In the genomic region with DNA sequence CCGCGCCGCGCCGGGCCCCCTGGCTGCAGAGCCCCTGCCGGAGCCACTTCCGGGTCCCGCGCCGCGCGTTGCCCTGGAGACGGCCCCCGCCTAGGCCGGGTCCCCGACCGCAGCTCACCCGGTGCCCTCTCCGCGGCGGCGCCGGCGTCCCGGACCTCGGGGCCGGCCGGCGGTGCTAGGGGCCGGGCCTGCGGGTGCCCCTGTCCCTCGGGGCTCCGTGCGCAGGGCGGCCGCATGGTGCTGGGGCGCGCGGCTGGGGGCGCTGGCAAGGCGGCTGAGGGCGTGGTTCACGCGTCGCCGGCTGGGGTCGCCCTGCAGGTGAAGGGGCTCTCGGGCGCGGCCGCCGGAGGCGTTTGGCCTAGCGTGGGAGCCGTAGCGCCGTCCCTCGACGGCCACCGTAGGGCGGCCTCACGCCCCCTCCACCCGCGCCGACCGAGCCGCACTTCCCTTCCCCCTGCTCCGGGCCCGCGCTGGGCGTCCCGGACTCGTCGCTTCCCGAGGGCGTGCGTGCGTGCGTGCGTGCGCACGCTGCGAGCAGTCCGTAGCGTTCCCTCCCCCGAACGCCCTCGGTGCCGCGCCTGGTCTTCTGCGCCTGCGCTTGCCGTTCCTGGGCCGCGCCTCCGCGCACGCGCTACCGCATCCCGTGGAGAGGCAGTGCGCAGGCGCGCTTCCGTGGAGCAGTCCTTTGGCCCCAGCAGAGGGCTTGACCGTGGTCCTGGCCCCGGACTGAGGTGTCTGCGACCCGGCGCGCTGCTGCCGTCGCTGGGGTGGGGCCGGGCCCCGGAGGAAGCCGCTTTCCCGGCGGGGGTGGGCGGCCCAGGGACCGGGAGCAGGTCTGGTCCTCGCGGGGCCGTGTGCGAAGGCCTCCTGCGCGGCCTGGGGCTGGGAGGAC, we compare ENCODE assay signal across 8 cellular contexts. TPM values are rescaled to one million over a fixed set of nuclear protein-coding genes. Genes with fewer than 3 reads are reported as not detected.
DNase-seq lines count a peak whose midpoint lies in the region; ATAC-seq and TF ChIP-seq lines count a peak whose summit lies in the region.

A gene with protein sequence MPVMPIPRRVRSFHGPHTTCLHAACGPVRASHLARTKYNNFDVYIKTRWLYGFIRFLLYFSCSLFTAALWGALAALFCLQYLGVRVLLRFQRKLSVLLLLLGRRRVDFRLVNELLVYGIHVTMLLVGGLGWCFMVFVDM (minus strand): TSS at position 509 of the 892 bp plus-strand sequence. CDS start 1,975 bp downstream, outside the sequence.

- H3K9me2 ChIP-seq in PC-3 (replicated peaks; ENCODE audit: low read length) = no peaks in the 10 kb centered on the region

- H3K79me2 ChIP-seq in PC-3 (ENCODE audit: low read length) = peaks cover 21% of the 10 kb centered on the region

- peak within 1 kb of the TSS; percentile 67 for H3K4me3 ChIP-seq in Jurkat, Clone E6-1 (ENCODE audit: low read length)
- peak within 1 kb of the TSS; percentile 81 for H3K4me3 ChIP-seq in PC-3 (ENCODE audit: low read length)
- peak within 1 kb of the TSS; percentile 85 for H3K4me3 ChIP-seq in epithelial cell of proximal tubule (ENCODE audit: low read depth, low read length)

- H4K20me1 ChIP-seq in PC-3 (ENCODE audit: low read length) = no peaks in the 10 kb centered on the region

- H3K9ac ChIP-seq in PC-3 (ENCODE audit: low read length) = peak within 1 kb of the TSS; percentile 98

- peak within 1 kb of the TSS; percentile 64 for H2AFZ ChIP-seq in PC-3 (ENCODE audit: low read length)

- H3K4me2 ChIP-seq in PC-3 (ENCODE audit: low read length) = peak within 1 kb of the TSS; percentile 87

- H3K36me3 ChIP-seq in PC-3 (ENCODE audit: low read depth, low read length) = no peaks in the 10 kb centered on the region

- no peaks in the 10 kb centered on the region for H3F3A ChIP-seq in PC-3 (ENCODE audit: low read length, unreplicated experiment)

- H3K4me1 ChIP-seq in PC-3 (ENCODE audit: insufficient read depth, low read length) = peaks cover 7% of the 10 kb centered on the region; the same call in 1 of the 2 replicates

- no peaks in the 10 kb centered on the region for H3K9me3 ChIP-seq in PC-3 (ENCODE audit: low read length)

- ATAC-seq in GM21619 (IDR thresholded peaks at IDR 0.05; ENCODE audit: unreplicated experiment) (peak; percentile 60), PC-3 (peak; percentile 86)

- TF ChIP-seq CTCF in PC-3 (conservative IDR thresholded peaks at IDR 0.05; ENCODE audit: low read depth, low read length) (no peak), epithelial cell of proximal tubule (conservative IDR thresholded peaks at IDR 0.05; ENCODE audit: low read depth, low read length) (no peak)

- intact Hi-C loops in PC-3 (cut with micrococcal nuclease) = no loop called here

- POLR2A ChIA-PET in PC-3 (lab: Charles Lee; ENCODE audit: unreplicated experiment) = no interaction called here

- DNase-seq in DMS53 (lab: John Stamatoyannopoulos, UW) (peak; percentile 99), PC-3 (peak; percentile 95), activated T-cell treated with anti-CD3 and anti-CD28 coated beads for 48 hours (ENCODE audit: low read depth) (peak; percentile 98), epithelial cell of proximal tubule (ENCODE audit: low read depth) (peak; percentile 38), mucosa of gallbladder (ENCODE audit: low spot score) (peak; percentile 96)
- DNase-seq in Jurkat, Clone E6-1 (ENCODE audit: low read depth, low spot score) = peak; percentile 94
- DNase-seq in stimulated activated CD8-positive, alpha-beta memory T cell treated with anti-CD3 and anti-CD28 coated beads, Interleukin-4, amount 100 ng/mL, for 24 hours (ENCODE audit: low read depth) = peak; percentile 94

- H3K27ac ChIP-seq in PC-3 (ENCODE audit: low read length) = peak within 1 kb of the TSS; percentile 49

- no TSS peak for BruUV-seq in PC-3 (replicated peaks; lab: Mats Ljungman, UMichigan)

- CTCF ChIA-PET in PC-3 (lab: Charles Lee) = no interaction called here

- H3K27me3 ChIP-seq in PC-3 (ENCODE audit: low read length) = no peaks in the 10 kb centered on the region

RNA-seq across cellular contexts. Expression of the gene that starts here (rescaled TPM):
- polyA plus RNA-seq in Jurkat, Clone E6-1 (2012; ENCODE audit: insufficient read depth, insufficient read length) = 20.9 TPM
- total RNA-seq in PC-3 (2014; rRNA removed) (62.3 and 64.7 TPM in 2 replicates), epithelial cell of proximal tubule (37.5 and 51.7 TPM in 2 replicates), mucosa of gallbladder (40.6 TPM)

Comparison
In these comparisons a context has a peak if more than half of its experiments do, and no peak if none do; other contexts are left out.
1. Peak in every context shown above with its lines: DNase-seq, ATAC-seq, H3K4me3 ChIP-seq and H3K27ac ChIP-seq.
2. DNase-seq: peak in every context shown above with its lines; median percentile 99 in DMS53; 98 in activated T-cell treated with anti-CD3 and anti-CD28 coated beads for 48 hours; 96 in mucosa of gallbladder; 95 in PC-3; 94 in Jurkat, Clone E6-1; 94 in stimulated activated CD8-positive, alpha-beta memory T cell treated with anti-CD3 and anti-CD28 coated beads, Interleukin-4, amount 100 ng/mL, for 24 hours; 38 in epithelial cell of proximal tubule.